8 cellular contexts compared by ENCODE assay signal in genomic region chr14:90759370-90760054, GRCh38. TPM values are rescaled to one million over a fixed set of nuclear protein-coding genes. Genes with fewer than 3 reads are reported as not detected.
DNase-seq lines count a peak whose midpoint lies in the region; ATAC-seq and TF ChIP-seq lines count a peak whose summit lies in the region.

No MANE protein-coding gene starts in this region.

- in situ Hi-C loops in transverse colon (cut with MboI; ENCODE audit: low pct_ligation_motif_present in 1 of 4, low pct_unique_long_range_greater_than_20kb in 1 of 4, low sequenced_read_pairs in 3 of 4), result loop anchor here in 1 of 4 donors (10.0 kb wide), 1 partner anchor 455 kb away; no protein-coding TSS in a partner anchor

- H3K27ac ChIP-seq in right atrium auricular region (peak overlapping the region; percentile 95), transverse colon (peak overlapping the region; percentile 85 to 89 (median 88))

- H3K9me3 ChIP-seq in right atrium auricular region, result peaks cover 0 to 16% of the 10 kb centered on the region in 2 donors
- peaks cover 10 to 14% of the 10 kb centered on the region in 2 donors for H3K9me3 ChIP-seq in transverse colon

- no peaks in the 10 kb centered on the region for H3K27me3 ChIP-seq in right atrium auricular region
- no peaks in the 10 kb centered on the region for H3K27me3 ChIP-seq in transverse colon

- DNase-seq in activated T-cell treated with anti-CD3 and anti-CD28 coated beads, Interleukin-2, amount 50 U/mL, for 4 hours, result no peak
- DNase-seq in activated T-cell treated with anti-CD3 and anti-CD28 coated beads for 4 hours, result no peak
- peak; percentile 36 for DNase-seq in SK-N-DZ (ENCODE audit: low spot score)
- peak; percentile 55 for DNase-seq in right atrium auricular region (ENCODE audit: low spot score)
- no peak for DNase-seq in transverse colon
- DNase-seq in DMS114 treated with DMSO at 0.1 percent for 48 hours (lab: John Stamatoyannopoulos, UW; ENCODE audit: unreplicated experiment), result no peak
- no peak for DNase-seq in medulla oblongata (ENCODE audit: extremely low spot score)
- DNase-seq in dedifferentiated amniotic fluid mesenchymal stem cell (ENCODE audit: extremely low spot score), result no peak

- peaks cover 6% of the 10 kb centered on the region for H3K36me3 Mint-ChIP-seq in activated T-cell treated with anti-CD3 and anti-CD28 coated beads, Interleukin-2, amount 50 U/mL, for 4 hours (ENCODE audit: insufficient read depth)

- intact Hi-C loops in transverse colon (cut with DNase I; ENCODE audit: low total_unique reads), result loop anchor here (10.0 kb wide), 1 partner anchor 365 kb away; the partner anchor contains the start of gene CALM1

- no peak for ATAC-seq in activated T-cell treated with anti-CD3 and anti-CD28 coated beads, Interleukin-2, amount 50 U/mL, for 4 hours

- TF ChIP-seq EP300 in transverse colon (IDR thresholded peaks at IDR 0.05; ENCODE audit: low read depth), result no peak

- 73 to 77% methylated on average over 5 to 7 of the region's 7 CpGs for WGBS in transverse colon (ENCODE audit: low coverage in 1 of 2), 2 donors

- H3K4me1 Mint-ChIP-seq in activated T-cell treated with anti-CD3 and anti-CD28 coated beads, Interleukin-2, amount 50 U/mL, for 4 hours (ENCODE audit: low read depth), result peaks cover 17% of the 10 kb centered on the region

- H3K4me3 Mint-ChIP-seq in activated T-cell treated with anti-CD3 and anti-CD28 coated beads, Interleukin-2, amount 50 U/mL, for 4 hours, result peak overlapping the region; percentile 60

- H3K9me3 Mint-ChIP-seq in activated T-cell treated with anti-CD3 and anti-CD28 coated beads, Interleukin-2, amount 50 U/mL, for 4 hours, result peaks cover 14% of the 10 kb centered on the region

- TF ChIP-seq CTCF in right atrium auricular region (IDR thresholded peaks at IDR 0.05) (no peak), transverse colon (IDR thresholded peaks at IDR 0.05) (no peak)

- H3K36me3 ChIP-seq in right atrium auricular region, result no peaks in the 10 kb centered on the region
- H3K36me3 ChIP-seq in transverse colon, result no peaks in the 10 kb centered on the region

- TF ChIP-seq POLR2A in transverse colon (IDR thresholded peaks at IDR 0.05), result no peak

- H3K4me3 ChIP-seq in right atrium auricular region (no peak overlapping the region), transverse colon (no peak overlapping the region)

- H3K27me3 Mint-ChIP-seq in activated T-cell treated with anti-CD3 and anti-CD28 coated beads, Interleukin-2, amount 50 U/mL, for 4 hours (ENCODE audit: low read depth), result peaks cover 9% of the 10 kb centered on the region

- H3K4me1 ChIP-seq in right atrium auricular region (peaks cover 0 to 29% of the 10 kb centered on the region in 2 donors), transverse colon (peaks cover 9 to 20% (median 13%) of the 10 kb centered on the region in 4 donors)

RNA-seq across cellular contexts. Expression of gene TTC7B, which starts 56.7 kb away (rescaled TPM):
- total RNA-seq in activated T-cell treated with anti-CD3 and anti-CD28 coated beads, Interleukin-2, amount 50 U/mL, for 4 hours, result 1 to 10 TPM; 5.0 to 6.0 (median 5.1) TPM
- polyA plus RNA-seq in SK-N-DZ (2014; cell fraction: cytosol; rRNA removed), result 10.7 and 12.4 TPM in 2 replicates
- 11.1 and 20.1 TPM in 2 replicates for polyA plus RNA-seq in SK-N-DZ (2014; cell fraction: nucleus; rRNA removed)
- total RNA-seq in right atrium auricular region (10 to 100 TPM; 45.5 to 57.3 TPM), transverse colon (10 to 100 TPM in 1 of 4 donors, 1 to 10 TPM in 3; 8.4 to 11.2 (median 9.2) TPM)

Comparison
In these comparisons a context has a peak if more than half of its experiments do, and no peak if none do; other contexts are left out.
1. DNase-seq: peak in SK-N-DZ (single experiment) and right atrium auricular region (single experiment); none in activated T-cell treated with anti-CD3 and anti-CD28 coated beads, Interleukin-2, amount 50 U/mL, for 4 hours (single experiment), activated T-cell treated with anti-CD3 and anti-CD28 coated beads for 4 hours (single experiment), transverse colon (single experiment), DMS114 treated with DMSO at 0.1 percent for 48 hours (single experiment), medulla oblongata (single experiment) and dedifferentiated amniotic fluid mesenchymal stem cell (single experiment).